In the genomic region with DNA sequence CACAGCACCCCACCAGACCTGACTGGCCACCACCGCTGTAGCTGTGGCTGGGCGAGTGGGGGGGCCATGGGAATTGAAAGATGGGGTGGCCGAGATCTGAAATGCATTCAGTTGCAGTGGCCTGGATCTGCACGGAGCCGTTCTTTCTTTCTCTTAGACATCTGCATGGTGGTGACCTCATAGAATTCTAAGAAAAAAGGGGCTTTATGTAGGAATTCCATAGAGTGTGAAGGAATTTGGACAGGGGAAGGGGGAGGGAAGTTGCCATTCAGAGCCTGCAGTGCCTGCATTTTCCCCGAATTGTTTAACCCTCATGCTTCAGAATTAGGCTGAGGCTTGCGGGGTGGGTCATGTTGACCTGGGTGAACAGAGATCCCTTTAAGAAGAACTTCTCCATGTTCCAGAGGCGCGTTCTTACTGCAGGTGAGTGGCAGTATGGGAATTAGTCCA, we compare ENCODE assay signal across 1 cellular context.
TF ChIP-seq lines count a peak whose summit lies in the region.

No MANE protein-coding gene starts in this region.

TF ChIP-seq in WTC11, 78 proteins besides CTCF, POLR2A, EP300 and RAD21 (continued from another document):
- TF ChIP-seq, protein P1, sequence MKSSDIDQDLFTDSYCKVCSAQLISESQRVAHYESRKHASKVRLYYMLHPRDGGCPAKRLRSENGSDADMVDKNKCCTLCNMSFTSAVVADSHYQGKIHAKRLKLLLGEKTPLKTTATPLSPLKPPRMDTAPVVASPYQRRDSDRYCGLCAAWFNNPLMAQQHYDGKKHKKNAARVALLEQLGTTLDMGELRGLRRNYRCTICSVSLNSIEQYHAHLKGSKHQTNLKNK (CRISPR knock-in tag; IDR thresholded peaks at IDR 0.05), result no peak
- TF ChIP-seq, protein P2, sequence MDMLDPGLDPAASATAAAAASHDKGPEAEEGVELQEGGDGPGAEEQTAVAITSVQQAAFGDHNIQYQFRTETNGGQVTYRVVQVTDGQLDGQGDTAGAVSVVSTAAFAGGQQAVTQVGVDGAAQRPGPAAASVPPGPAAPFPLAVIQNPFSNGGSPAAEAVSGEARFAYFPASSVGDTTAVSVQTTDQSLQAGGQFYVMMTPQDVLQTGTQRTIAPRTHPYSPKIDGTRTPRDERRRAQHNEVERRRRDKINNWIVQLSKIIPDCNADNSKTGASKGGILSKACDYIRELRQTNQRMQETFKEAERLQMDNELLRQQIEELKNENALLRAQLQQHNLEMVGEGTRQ (CRISPR knock-in tag; IDR thresholded peaks at IDR 0.05), result no peak
- no peak for TF ChIP-seq TCF7 (CRISPR knock-in tag; IDR thresholded peaks at IDR 0.05; ENCODE audit: low read depth)
- no peak for TF ChIP-seq NR3C1 (CRISPR knock-in tag; conservative IDR thresholded peaks at IDR 0.05; ENCODE audit: low read depth)
- no peak for TF ChIP-seq RORB (CRISPR knock-in tag; IDR thresholded peaks at IDR 0.05)
- TF ChIP-seq, protein P3, sequence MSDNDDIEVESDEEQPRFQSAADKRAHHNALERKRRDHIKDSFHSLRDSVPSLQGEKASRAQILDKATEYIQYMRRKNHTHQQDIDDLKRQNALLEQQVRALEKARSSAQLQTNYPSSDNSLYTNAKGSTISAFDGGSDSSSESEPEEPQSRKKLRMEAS (CRISPR knock-in tag; IDR thresholded peaks at IDR 0.05), result no peak
- no peak for TF ChIP-seq EMX1 (CRISPR knock-in tag; IDR thresholded peaks at IDR 0.05)
- TF ChIP-seq, protein P4, sequence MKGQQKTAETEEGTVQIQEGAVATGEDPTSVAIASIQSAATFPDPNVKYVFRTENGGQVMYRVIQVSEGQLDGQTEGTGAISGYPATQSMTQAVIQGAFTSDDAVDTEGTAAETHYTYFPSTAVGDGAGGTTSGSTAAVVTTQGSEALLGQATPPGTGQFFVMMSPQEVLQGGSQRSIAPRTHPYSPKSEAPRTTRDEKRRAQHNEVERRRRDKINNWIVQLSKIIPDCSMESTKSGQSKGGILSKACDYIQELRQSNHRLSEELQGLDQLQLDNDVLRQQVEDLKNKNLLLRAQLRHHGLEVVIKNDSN (CRISPR knock-in tag; IDR thresholded peaks at IDR 0.05), result no peak
- TF ChIP-seq ATF1 (CRISPR knock-in tag; IDR thresholded peaks at IDR 0.05), result no peak
- no peak for TF ChIP-seq PRRX2 (CRISPR knock-in tag; IDR thresholded peaks at IDR 0.05)
TF ChIP-seq in WTC11: peak in this region for 0.
